In the genomic region with DNA sequence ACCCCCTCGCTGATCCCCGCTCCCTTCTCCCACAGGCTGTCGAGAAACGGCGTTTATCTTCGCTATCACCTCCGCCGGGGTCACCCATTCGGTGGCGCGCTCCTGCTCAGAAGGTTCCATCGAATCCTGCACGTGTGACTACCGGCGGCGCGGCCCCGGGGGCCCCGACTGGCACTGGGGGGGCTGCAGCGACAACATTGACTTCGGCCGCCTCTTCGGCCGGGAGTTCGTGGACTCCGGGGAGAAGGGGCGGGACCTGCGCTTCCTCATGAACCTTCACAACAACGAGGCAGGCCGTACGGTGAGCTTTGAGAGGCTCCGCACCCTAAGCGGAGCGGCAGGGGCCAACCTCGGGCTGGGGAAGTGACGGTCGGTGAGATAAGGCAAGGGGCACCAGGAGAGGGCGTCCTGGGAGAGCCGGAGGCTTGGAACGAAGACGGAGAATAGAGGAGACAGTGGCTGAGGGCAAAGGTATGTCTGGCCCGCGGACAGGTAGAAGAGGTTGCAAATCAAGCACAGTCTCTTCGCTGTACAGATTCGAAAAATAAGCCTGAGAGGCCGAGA, we compare ENCODE assay signal across 8 cellular contexts. TPM values are rescaled to one million over a fixed set of nuclear protein-coding genes. Genes with fewer than 3 reads are reported as not detected.
DNase-seq lines count a peak whose midpoint lies in the region; ATAC-seq and TF ChIP-seq lines count a peak whose summit lies in the region.

No MANE protein-coding gene starts in this region.

- no peaks in the 10 kb centered on the region for H3K9me3 Mint-ChIP-seq in activated T-helper 17 cell treated with anti-CD3 and anti-CD28 coated beads, Interleukin-2, amount 50 U/mL, for 72 hours

- ATAC-seq in activated T-helper 17 cell treated with anti-CD3 and anti-CD28 coated beads, Interleukin-2, amount 50 U/mL, for 72 hours (replicated peaks): no peak
- ATAC-seq in left lobe of liver: peak; percentile 61

- DNase-seq in stimulated activated CD4-positive, alpha-beta T cell treated with anti-CD3 and anti-CD28 coated beads, Interleukin-4, amount 100 ng/mL, for 1 hour: peak; percentile 41
- no peak for DNase-seq in stimulated activated CD4-positive, alpha-beta T cell treated with anti-CD3 and anti-CD28 coated beads, Interleukin-12 subunit alpha, Interleukin-12 subunit beta, amount 100 ng/mL, for 4 hours
- DNase-seq in left lobe of liver (ENCODE audit: low spot score) (no peak), tibial artery (no peak), mucosa of gallbladder (ENCODE audit: low spot score) (no peak), NCI-H2081 treated with DMSO at 0.1 percent for 48 hours (lab: John Stamatoyannopoulos, UW) (no peak), superior temporal gyrus (ENCODE audit: extremely low spot score) (no peak)

- peak overlapping the region; percentile 75 for H3K4me3 Mint-ChIP-seq in activated T-helper 17 cell treated with anti-CD3 and anti-CD28 coated beads, Interleukin-2, amount 50 U/mL, for 72 hours

- peaks cover 9 to 80% of the 10 kb centered on the region in 2 donors for H3K27me3 ChIP-seq in tibial artery

- intact Hi-C loops in tibial artery (cut with DNase I; ENCODE audit: low total_unique reads): loop anchor here (10.0 kb wide), 1 partner anchor 116 kb away; the partner anchor contains the start of gene RND1

- H3K36me3 ChIP-seq in tibial artery: no peaks in the 10 kb centered on the region

- peaks cover 29% of the 10 kb centered on the region for H3K27me3 Mint-ChIP-seq in activated T-helper 17 cell treated with anti-CD3 and anti-CD28 coated beads, Interleukin-2, amount 50 U/mL, for 72 hours

- H3K9me3 ChIP-seq in tibial artery: no peaks in the 10 kb centered on the region

- no peak overlapping the region for H3K27ac Mint-ChIP-seq in activated T-helper 17 cell treated with anti-CD3 and anti-CD28 coated beads, Interleukin-2, amount 50 U/mL, for 72 hours

- peaks cover 9% of the 10 kb centered on the region for H3K36me3 Mint-ChIP-seq in activated T-helper 17 cell treated with anti-CD3 and anti-CD28 coated beads, Interleukin-2, amount 50 U/mL, for 72 hours (ENCODE audit: low read depth)

- peak overlapping the region; percentile 4 to 35 for H3K4me3 ChIP-seq in tibial artery

- no peak for TF ChIP-seq CTCF in tibial artery (IDR thresholded peaks at IDR 0.05)

- peaks cover 11 to 47% (median 43%) of the 10 kb centered on the region in 4 donors for H3K4me1 ChIP-seq in tibial artery

- no peak overlapping the region for H3K27ac ChIP-seq in tibial artery

- H3K4me1 Mint-ChIP-seq in activated T-helper 17 cell treated with anti-CD3 and anti-CD28 coated beads, Interleukin-2, amount 50 U/mL, for 72 hours: peaks cover 29% of the 10 kb centered on the region

RNA-seq across cellular contexts. Expression of gene WNT1, which starts 2.3 kb away (rescaled TPM):
- total RNA-seq in activated T-helper 17 cell treated with anti-CD3 and anti-CD28 coated beads, Interleukin-2, amount 50 U/mL, for 72 hours: not detected
- total RNA-seq in left lobe of liver: not detected
- 0.29 TPM for total RNA-seq in mucosa of gallbladder

RNA-seq across cellular contexts. Expression of gene WNT10B, which starts 8.9 kb away (rescaled TPM):
- under 1 TPM; 0.22 to 0.29 TPM for total RNA-seq in activated T-helper 17 cell treated with anti-CD3 and anti-CD28 coated beads, Interleukin-2, amount 50 U/mL, for 72 hours
- total RNA-seq in left lobe of liver (not detected), mucosa of gallbladder (0.58 TPM)

RNA-seq across cellular contexts. Expression of gene DDN, which starts 18.7 kb away (rescaled TPM):
- 1 to 10 TPM in 1 of 2 donors, under 1 TPM in 1; 0.32 to 1.5 TPM for total RNA-seq in activated T-helper 17 cell treated with anti-CD3 and anti-CD28 coated beads, Interleukin-2, amount 50 U/mL, for 72 hours
- total RNA-seq in left lobe of liver: not detected
- total RNA-seq in mucosa of gallbladder: 0.06 TPM

RNA-seq across cellular contexts. Expression of gene ARF3, which starts 23.2 kb away (rescaled TPM):
- 100 to 1,000 TPM in 1 of 2 donors, 10 to 100 TPM in 1; 84.1 to 128 TPM for total RNA-seq in activated T-helper 17 cell treated with anti-CD3 and anti-CD28 coated beads, Interleukin-2, amount 50 U/mL, for 72 hours
- total RNA-seq in left lobe of liver (47.4 TPM), mucosa of gallbladder (198 TPM)

RNA-seq across cellular contexts. Expression of gene PRKAG1, which starts 38.1 kb away (rescaled TPM):
- 10 to 100 TPM; 47.1 to 62.7 TPM for total RNA-seq in activated T-helper 17 cell treated with anti-CD3 and anti-CD28 coated beads, Interleukin-2, amount 50 U/mL, for 72 hours
- total RNA-seq in left lobe of liver (27.7 TPM), mucosa of gallbladder (51.7 TPM)
